In the genomic region with DNA sequence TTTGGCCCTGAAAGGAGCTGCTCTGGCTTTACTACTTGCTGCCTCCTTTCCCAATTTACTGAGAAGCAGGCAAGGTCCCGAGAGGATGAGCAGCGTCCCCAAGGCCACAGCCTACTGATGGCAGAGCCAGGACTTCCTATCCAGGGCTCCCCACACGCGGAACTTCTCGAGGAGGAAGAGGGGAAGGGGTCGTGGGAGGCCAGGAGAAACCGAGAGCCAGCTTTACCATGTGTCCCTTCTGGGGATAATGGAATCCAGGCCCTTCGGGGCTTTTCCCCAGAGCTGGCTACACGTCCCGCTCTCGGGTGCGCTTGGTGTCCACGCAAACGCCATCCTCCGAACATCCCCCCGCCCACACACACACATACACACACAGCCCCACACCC, we compare ENCODE assay signal across 8 cellular contexts. TPM values are rescaled to one million over a fixed set of nuclear protein-coding genes. Genes with fewer than 3 reads are reported as not detected.
A peak's percentile ranks its signal among the peaks of the same experiment; 100 is the strongest.
DNase-seq lines count a peak whose midpoint lies in the region; ATAC-seq and TF ChIP-seq lines count a peak whose summit lies in the region.

No MANE protein-coding gene starts in this region.

- H3K27me3 Mint-ChIP-seq in T-helper 2 cell treated with Interferon-gamma antibody and Interleukin-4, amounts not matched to agents 5 μg/mL and 100 μg/mL, for 36 hours (ENCODE audit: low read depth), result peaks cover 61% of the 10 kb centered on the region

- intact Hi-C loops in left lung (cut with DNase I) (no loop called here), testis (cut with DNase I; ENCODE audit: low total_unique reads) (no loop called here)

- no peak overlapping the region for H3K27ac Mint-ChIP-seq in T-helper 2 cell treated with Interferon-gamma antibody and Interleukin-4, amounts not matched to agents 5 μg/mL and 100 μg/mL, for 36 hours

- peak overlapping the region; percentile 77 for H3K27ac ChIP-seq in angular gyrus (ENCODE audit: low read depth, low read length)
- peak overlapping the region; percentile 87 to 95 for H3K27ac ChIP-seq in left lung
- H3K27ac ChIP-seq in testis, result peak overlapping the region; percentile 91 to 95

- TF ChIP-seq POLR2A in testis (IDR thresholded peaks at IDR 0.05), result no peak

- no peak for DNase-seq in T-helper 2 cell treated with Interferon-gamma antibody and Interleukin-4, amounts not matched to agents 5 μg/mL and 100 μg/mL, for 36 hours (ENCODE audit: low spot score)
- DNase-seq in T-helper 2 cell (no peak), left lung (no peak), testis (peak; percentile 70), DMS 273 (lab: John Stamatoyannopoulos, UW; ENCODE audit: unreplicated experiment) (no peak), DMS53 treated with DMSO at 0.1 percent for 48 hours (lab: John Stamatoyannopoulos, UW; ENCODE audit: unreplicated experiment) (no peak)

- peak overlapping the region; percentile 71 for H3K4me3 Mint-ChIP-seq in T-helper 2 cell treated with Interferon-gamma antibody and Interleukin-4, amounts not matched to agents 5 μg/mL and 100 μg/mL, for 36 hours

- no peak for ATAC-seq in left lung
- no peak for ATAC-seq in GM21529 (IDR thresholded peaks at IDR 0.05; ENCODE audit: unreplicated experiment)

- no peaks in the 10 kb centered on the region for H3K36me3 Mint-ChIP-seq in T-helper 2 cell treated with Interferon-gamma antibody and Interleukin-4, amounts not matched to agents 5 μg/mL and 100 μg/mL, for 36 hours (ENCODE audit: low read depth)

- no peak for TF ChIP-seq CTCF in left lung (IDR thresholded peaks at IDR 0.05)
- no peak for TF ChIP-seq CTCF in testis (IDR thresholded peaks at IDR 0.05)

- peaks cover 0 to 51% of the 10 kb centered on the region in 2 donors for H3K27me3 ChIP-seq in left lung
- H3K27me3 ChIP-seq in testis, result no peaks in the 10 kb centered on the region

- 0% methylated on average over 7 to 16 of the region's 16 CpGs for WGBS in testis, 2 donors

- H3K9me3 ChIP-seq in left lung (no peaks in the 10 kb centered on the region), testis (no peaks in the 10 kb centered on the region)

- H3K4me3 ChIP-seq in left lung, result peak overlapping the region; percentile 51 to 54
- H3K4me3 ChIP-seq in testis, result peak overlapping the region; percentile 77 to 80

- H3K4me1 ChIP-seq in left lung (peaks cover 0 to 48% of the 10 kb centered on the region in 2 donors), testis (peaks cover 19% of the 10 kb centered on the region)

- no peaks in the 10 kb centered on the region for H3K9me3 Mint-ChIP-seq in T-helper 2 cell treated with Interferon-gamma antibody and Interleukin-4, amounts not matched to agents 5 μg/mL and 100 μg/mL, for 36 hours

- peaks cover 14% of the 10 kb centered on the region for H3K4me1 Mint-ChIP-seq in T-helper 2 cell treated with Interferon-gamma antibody and Interleukin-4, amounts not matched to agents 5 μg/mL and 100 μg/mL, for 36 hours (ENCODE audit: low read depth)

- no peaks in the 10 kb centered on the region for H3K36me3 ChIP-seq in left lung
- no peaks in the 10 kb centered on the region for H3K36me3 ChIP-seq in testis (ENCODE audit: low read depth, missing control alignments)

RNA-seq across cellular contexts. Expression of a gene that starts 4.3 kb away (rescaled TPM):
- total RNA-seq in left lung (100 to 1,000 TPM; 163 to 554 TPM), testis (10 to 100 TPM in 1 of 2 donors, 1 to 10 TPM in 1; 7.7 to 17.6 TPM)
- polyA plus RNA-seq in testis (ENCODE audit: insufficient read depth, low read depth, low replicate concordance), result 46.6 TPM

Comparison
In these comparisons a context has a peak if more than half of its experiments do, and no peak if none do; other contexts are left out.
1. RNA of a gene that starts 4.3 kb away (total RNA-seq): 163 to 554 TPM in left lung; 7.7 to 17.6 TPM in testis; every median in the first group is over 4 times any median in the second.
2. Peak in every context shown above with its lines, with median percentiles within 50 percentile points of each other: H3K27ac ChIP-seq.